Comparison of ENCODE assay signal across 9 cellular contexts in the genomic region with DNA sequence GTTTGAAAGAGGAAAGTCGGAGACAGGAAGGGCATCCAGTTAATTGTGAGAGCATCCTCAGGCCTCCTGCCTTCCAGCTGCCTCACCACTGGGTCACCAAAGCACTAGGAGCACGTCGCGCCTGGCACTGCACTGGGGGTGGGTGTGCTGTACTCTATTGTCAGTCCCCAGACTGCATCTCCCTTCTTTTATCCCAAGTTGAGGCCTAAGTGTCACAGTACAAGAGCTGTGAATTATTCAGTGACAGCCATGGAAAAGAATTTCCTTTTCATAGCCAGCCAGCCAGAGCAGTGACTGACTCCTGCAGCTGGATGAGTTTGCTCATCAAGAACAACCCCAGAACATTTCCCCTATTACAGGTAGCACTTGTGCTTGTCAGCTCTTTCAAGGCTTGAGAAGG. TPM values are rescaled to one million over a fixed set of nuclear protein-coding genes. Genes with fewer than 3 reads are reported as not detected.
A peak's percentile ranks its signal among the peaks of the same experiment; 100 is the strongest.
DNase-seq lines count a peak whose midpoint lies in the region; ATAC-seq and TF ChIP-seq lines count a peak whose summit lies in the region.
"Had no signal": no experiment of that assay in that cellular context is flagged by ENCODE, and none has a peak within 500 bp of the region (broad histone marks: within the 10 kb centered on the region; RNA-seq: fewer than 3 reads in every experiment).

No MANE protein-coding gene starts in this region.

- peaks cover 74% of the 10 kb centered on the region for H3F3A ChIP-seq in GM23248 (ENCODE audit: insufficient read depth)

- peak overlapping the region; percentile 77 for H3K27ac ChIP-seq in GM23248

- H3K9me3 ChIP-seq in GM23248 (ENCODE audit: low read depth): no peaks in the 10 kb centered on the region
- H3K9me3 ChIP-seq: gastroesophageal sphincter had no signal

- H3K4me3 Mint-ChIP-seq in activated CD8-positive, alpha-beta T cell treated with anti-CD3 and anti-CD28 coated beads for 36 hours: no peak overlapping the region

- in situ Hi-C loops in GM23248 (cut with MboI): no loop called here

- CTCF ChIA-PET in activated CD8-positive, alpha-beta T cell treated with anti-CD3 and anti-CD28 coated beads for 36 hours (lab: Charles Lee): interaction anchor here (0.8 to 3.1 kb wide), 6 partner anchors 10 to 325 kb away, joined by 3 to 13 read pairs (median 4); partner anchors contain the start of gene CLTA

- H3K4me1 ChIP-seq in GM23248 (ENCODE audit: insufficient read depth): peaks cover 37% of the 10 kb centered on the region

- H3K4me3 ChIP-seq in GM23248: peak overlapping the region; percentile 40
- H3K4me3 ChIP-seq: gastroesophageal sphincter had no signal

- H3K27ac Mint-ChIP-seq in activated CD8-positive, alpha-beta T cell treated with anti-CD3 and anti-CD28 coated beads for 36 hours: peak overlapping the region; percentile 83

- H3K4me1 Mint-ChIP-seq in activated CD8-positive, alpha-beta T cell treated with anti-CD3 and anti-CD28 coated beads for 36 hours (ENCODE audit: low read depth): peaks cover 47% of the 10 kb centered on the region

- DNase-seq in GM23248: peak; percentile 83
- DNase-seq in activated CD8-positive, alpha-beta T cell treated with anti-CD3 and anti-CD28 coated beads for 36 hours: no peak
- peak; percentile 61 for DNase-seq in glomerular visceral epithelial cell (ENCODE audit: extremely low spot score)
- peak; percentile 80 for DNase-seq in renal cortical epithelial cell (ENCODE audit: low read depth)
- no peak for DNase-seq in foreskin melanocyte
- no peak for DNase-seq in NAMALWA (ENCODE audit: low spot score)

- H2AFZ ChIP-seq in GM23248: no peak overlapping the region

- no peak for TF ChIP-seq CTCF in activated CD8-positive, alpha-beta T cell treated with anti-CD3 and anti-CD28 coated beads for 36 hours (IDR thresholded peaks at IDR 0.05)

- no peaks in the 10 kb centered on the region for H3K27me3 ChIP-seq in GM23248 (replicated peaks; ENCODE audit: insufficient read depth)
- H3K27me3 ChIP-seq: gastroesophageal sphincter had no signal

- H3K9me2 ChIP-seq in GM23248 (ENCODE audit: insufficient read depth): no peaks in the 10 kb centered on the region

- peaks cover 47% of the 10 kb centered on the region for H3K36me3 ChIP-seq in GM23248 (ENCODE audit: low read depth)

- WGBS in GM23248 (ENCODE audit: low coverage in 1 of 2, low lambda C conversion rate in 2 of 2, missing lambda C conversion rate in 2 of 2), 2 experiments: 12 to 13% methylated on average over 4 of the region's 4 CpGs

- intact Hi-C loops in activated CD8-positive, alpha-beta T cell treated with anti-CD3 and anti-CD28 coated beads for 36 hours (cut with micrococcal nuclease): no loop called here

- peaks cover 69% of the 10 kb centered on the region for H3K36me3 Mint-ChIP-seq in activated CD8-positive, alpha-beta T cell treated with anti-CD3 and anti-CD28 coated beads for 36 hours (ENCODE audit: low read depth)

- H3K27me3 Mint-ChIP-seq in activated CD8-positive, alpha-beta T cell treated with anti-CD3 and anti-CD28 coated beads for 36 hours: no peaks in the 10 kb centered on the region

- POLR2A ChIA-PET in activated CD8-positive, alpha-beta T cell treated with anti-CD3 and anti-CD28 coated beads for 36 hours (lab: Charles Lee): interaction anchor here (1.1 to 1.3 kb wide), 2 partner anchors 16 to 17 kb away, joined by 3 to 5 read pairs; partner anchors contain the start of gene CLTA

- H3K9me3 Mint-ChIP-seq in activated CD8-positive, alpha-beta T cell treated with anti-CD3 and anti-CD28 coated beads for 36 hours: no peaks in the 10 kb centered on the region

- peak; percentile 39 for ATAC-seq in activated CD8-positive, alpha-beta T cell treated with anti-CD3 and anti-CD28 coated beads for 36 hours
- ATAC-seq in HG02571 (IDR thresholded peaks at IDR 0.05; ENCODE audit: unreplicated experiment): no peak
- no peak for ATAC-seq in GM21786 (IDR thresholded peaks at IDR 0.05; ENCODE audit: unreplicated experiment)
- ATAC-seq: gastroesophageal sphincter had no signal

- peaks cover 71% of the 10 kb centered on the region for H3K79me2 ChIP-seq in GM23248 (ENCODE audit: insufficient read depth)

- H4K20me1 ChIP-seq in GM23248 (ENCODE audit: insufficient read depth): peaks cover 8% of the 10 kb centered on the region; the same call in 1 of the 2 replicates

- peak overlapping the region; percentile 66 for H3K4me2 ChIP-seq in GM23248 (ENCODE audit: unreplicated experiment)

- H3K9ac ChIP-seq in GM23248: peak overlapping the region; percentile 60; the same call in 1 of the 2 replicates

RNA-seq across cellular contexts. Expression of gene CLTA, which starts 16.3 kb away (rescaled TPM):
- 230 and 240 TPM in 2 replicates for total RNA-seq in GM23248 (2014; rRNA removed; shearing (Covaris generic))
- polyA plus RNA-seq in GM23248 (2016; fragmentation: Nextera tagmentation; extraction: Ambion mirVana): 218 and 229 TPM in 2 replicates
- total RNA-seq in activated CD8-positive, alpha-beta T cell treated with anti-CD3 and anti-CD28 coated beads for 36 hours: 100 to 1,000 TPM; 116 to 119 TPM
- total RNA-seq in renal cortical epithelial cell: 391 and 514 TPM in 2 replicates

RNA-seq across cellular contexts. Expression of gene CCIN, which starts 37.8 kb away (rescaled TPM):
- total RNA-seq in GM23248 (2014; rRNA removed; shearing (Covaris generic)): 0.51 and 2.8 TPM in 2 replicates
- polyA plus RNA-seq in GM23248 (2016; fragmentation: Nextera tagmentation; extraction: Ambion mirVana): 1.4 and 2.5 TPM in 2 replicates
- not detected for total RNA-seq in activated CD8-positive, alpha-beta T cell treated with anti-CD3 and anti-CD28 coated beads for 36 hours
- total RNA-seq in renal cortical epithelial cell: 0.55 and 1.4 TPM in 2 replicates

RNA-seq across cellular contexts. Expression of gene GNE, which starts 51.2 kb away (rescaled TPM):
- 20.6 and 22.4 TPM in 2 replicates for total RNA-seq in GM23248 (2014; rRNA removed; shearing (Covaris generic))
- polyA plus RNA-seq in GM23248 (2016; fragmentation: Nextera tagmentation; extraction: Ambion mirVana): 6.2 and 6.9 TPM in 2 replicates
- 10 to 100 TPM; 11.6 to 12.0 TPM for total RNA-seq in activated CD8-positive, alpha-beta T cell treated with anti-CD3 and anti-CD28 coated beads for 36 hours
- 46.4 and 69.7 TPM in 2 replicates for total RNA-seq in renal cortical epithelial cell

Comparison
In these comparisons a context has a peak if more than half of its experiments do, and no peak if none do; other contexts are left out.
1. DNase-seq: peak in GM23248 (single experiment), glomerular visceral epithelial cell (single experiment) and renal cortical epithelial cell (single experiment); none in activated CD8-positive, alpha-beta T cell treated with anti-CD3 and anti-CD28 coated beads for 36 hours (single experiment), foreskin melanocyte (single experiment) and NAMALWA (single experiment).